ENCODE assay signal across 1 cellular context in genomic region chr4:137812258-137812657, GRCh38.
TF ChIP-seq lines count a peak whose summit lies in the region.

No MANE protein-coding gene starts in this region.

TF ChIP-seq in HepG2, 621 proteins besides CTCF, POLR2A, EP300 and RAD21 (continued from another document):
- no peak for TF ChIP-seq ZBTB43 (CRISPR knock-in tag; conservative IDR thresholded peaks at IDR 0.05)
